In genomic region chr5:146447734-146448380, GRCh38 we compare ENCODE assay signal across 1 cellular context.
TF ChIP-seq lines count a peak whose summit lies in the region.

No MANE protein-coding gene starts in this region.

TF ChIP-seq in HepG2, 621 proteins besides CTCF, POLR2A, EP300 and RAD21 (continued from another document and continues in another):
- TF ChIP-seq ZNF646 (CRISPR knock-in tag; IDR thresholded peaks at IDR 0.05) (no peak), AKNA (CRISPR knock-in tag; IDR thresholded peaks at IDR 0.05; ENCODE audit: borderline replicate concordance) (no peak), SOX13 (IDR thresholded peaks at IDR 0.05) (no peak), SOX13 (CRISPR knock-in tag; conservative IDR thresholded peaks at IDR 0.05 in 1 of 2, IDR thresholded peaks at IDR 0.05 in 1 of 2) (no peak), E2F2 (CRISPR knock-in tag; IDR thresholded peaks at IDR 0.05; ENCODE audit: borderline replicate concordance) (0 out of 2 replicates have a peak, but pooled peaks have one; percentile 10), ZIK1 (CRISPR knock-in tag; IDR thresholded peaks at IDR 0.05; ENCODE audit: borderline replicate concordance, low read depth) (no peak), ZNF704 (CRISPR knock-in tag; IDR thresholded peaks at IDR 0.05; ENCODE audit: borderline replicate concordance) (peak; percentile 67; the same call in 1 of the 2 replicates), ZNF572 (CRISPR knock-in tag; IDR thresholded peaks at IDR 0.05) (no peak), ZNF737 (CRISPR knock-in tag; IDR thresholded peaks at IDR 0.05; ENCODE audit: borderline replicate concordance) (no peak), HIVEP1 (CRISPR knock-in tag; IDR thresholded peaks at IDR 0.05) (no peak), PRPF4 (IDR thresholded peaks at IDR 0.05; ENCODE audit: low read depth, low read length, poor library complexity, severe bottlenecking) (no peak), ZMYM4 (CRISPR knock-in tag; IDR thresholded peaks at IDR 0.05) (no peak), MEIS1 (CRISPR knock-in tag; IDR thresholded peaks at IDR 0.05; ENCODE audit: borderline replicate concordance) (no peak), XBP1 (CRISPR knock-in tag; IDR thresholded peaks at IDR 0.05) (0 out of 2 replicates have a peak, but pooled peaks have one; percentile 38), RXRA (CRISPR knock-in tag; IDR thresholded peaks at IDR 0.05) (no peak), ZNF720 (CRISPR knock-in tag; IDR thresholded peaks at IDR 0.05) (no peak), TFDP2 (CRISPR knock-in tag; IDR thresholded peaks at IDR 0.05) (no peak), MXD1 (CRISPR knock-in tag; IDR thresholded peaks at IDR 0.05) (no peak; the same call in 1 of the 2 replicates), ZNF317 (CRISPR knock-in tag; IDR thresholded peaks at IDR 0.05) (no peak), EHMT2 (IDR thresholded peaks at IDR 0.05; ENCODE audit: borderline replicate concordance, low read depth, low read length) (no peak), JUNB (CRISPR knock-in tag; IDR thresholded peaks at IDR 0.05; ENCODE audit: borderline replicate concordance) (no peak), ZMYM2 (CRISPR knock-in tag; IDR thresholded peaks at IDR 0.05) (peak; percentile 62; the same call in 1 of the 2 replicates), AHR (CRISPR knock-in tag; IDR thresholded peaks at IDR 0.05) (no peak), SAP130 (CRISPR knock-in tag; IDR thresholded peaks at IDR 0.05; ENCODE audit: low read depth) (peak; percentile 46; the same call in 1 of the 2 replicates), CAMTA2 (CRISPR knock-in tag; IDR thresholded peaks at IDR 0.05; ENCODE audit: borderline replicate concordance) (0 out of 2 replicates have a peak, but pooled peaks have one; percentile 9), ZNF343 (CRISPR knock-in tag; IDR thresholded peaks at IDR 0.05) (0 out of 2 replicates have a peak, but pooled peaks have one; percentile 8), ZBTB39 (CRISPR knock-in tag; IDR thresholded peaks at IDR 0.05) (no peak), ZSCAN12 (CRISPR knock-in tag; IDR thresholded peaks at IDR 0.05) (0 out of 2 replicates have a peak, but pooled peaks have one; percentile 63), ZNF232 (CRISPR knock-in tag; IDR thresholded peaks at IDR 0.05; ENCODE audit: borderline replicate concordance) (peak; percentile 7; the same call in 1 of the 2 replicates), FOXO1 (CRISPR knock-in tag; IDR thresholded peaks at IDR 0.05) (no peak), BRCA1 (CRISPR knock-in tag; IDR thresholded peaks at IDR 0.05) (0 out of 2 replicates have a peak, but pooled peaks have one; percentile 87), HIC2 (CRISPR knock-in tag; IDR thresholded peaks at IDR 0.05; ENCODE audit: low read depth) (no peak), MTERF4 (CRISPR knock-in tag; IDR thresholded peaks at IDR 0.05) (no peak), MAFF (IDR thresholded peaks at IDR 0.05; ENCODE audit: low read depth, low read length) (no peak)
